Comparison of ENCODE assay signal across 22 cellular contexts in genomic region chr16:87273471-87274030, GRCh38.
"Had no signal": no experiment of that assay in that cellular context is flagged by ENCODE, and none has a peak within 500 bp of the region (broad histone marks: within the 10 kb centered on the region; RNA-seq: fewer than 3 reads in every experiment).

No MANE protein-coding gene starts in this region.

- DNase-seq: KBM-7, MV-4-11, NCI-H1048, NCI-H1105 treated with DMSO at 0.1 percent for 48 hours, NCI-H1436, NCI-H187, NCI-H2029, NCI-H2081 treated with DMSO at 0.1 percent for 48 hours, NCI-H2171, NCI-H226, NCI-H446, NCI-H510A, NCI-H524 treated with DMSO at 0.1 percent for 48 hours, NCI-H69, NCI-H774, Right ventricle myocardium superior, RPMI8226, SIG-M5 had no signal

- H3K36me3 ChIP-seq: SJSA1 had no signal

- H3K27me3 ChIP-seq: SJSA1 had no signal

- H3K27ac ChIP-seq: HL-60, SJSA1, SK-N-MC had no signal

- FAIRE-seq: RCC 7860 had no signal

- H3K4me3 ChIP-seq: SJSA1, SK-N-MC had no signal

- H3K9me3 ChIP-seq: SJSA1 had no signal
